Comparison of ENCODE assay signal across 9 cellular contexts in the genomic region with DNA sequence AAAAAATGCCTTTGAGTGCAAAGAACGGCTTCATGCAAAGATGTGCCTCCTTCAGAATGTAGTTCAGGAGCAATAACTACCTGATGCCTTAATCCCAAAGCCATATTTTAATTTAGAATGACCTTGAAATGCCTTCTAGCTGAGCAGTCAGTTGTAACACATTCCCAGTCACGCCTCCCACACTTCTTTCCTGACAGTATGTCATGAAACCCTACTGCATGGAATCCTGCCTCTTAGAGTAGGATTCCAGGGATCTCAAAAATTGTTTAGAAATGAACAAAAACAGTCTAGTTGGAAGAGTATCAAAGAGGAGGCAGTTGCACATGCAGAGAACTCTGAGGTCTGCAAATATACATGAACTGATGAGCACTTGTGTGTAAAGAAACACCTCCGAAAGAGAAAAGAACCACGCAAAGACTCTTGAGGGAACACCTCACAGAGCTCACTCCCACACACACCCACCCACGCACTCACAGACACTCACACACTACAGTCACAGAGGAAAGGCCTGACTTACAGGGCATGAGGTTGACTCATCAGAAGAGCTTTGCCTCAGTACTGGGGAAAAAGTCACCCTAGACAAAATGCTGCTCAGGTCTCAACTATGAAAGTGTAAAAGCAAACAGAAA.
DNase-seq lines count a peak whose midpoint lies in the region; ATAC-seq lines count a peak whose summit lies in the region.
"Had no signal": no experiment of that assay in that cellular context is flagged by ENCODE, and none has a peak within 500 bp of the region (broad histone marks: within the 10 kb centered on the region; RNA-seq: fewer than 3 reads in every experiment).

No MANE protein-coding gene starts in this region.

- intact Hi-C loops in sciatic nerve (cut with DNase I) = no loop called here

- peak; percentile 74 for DNase-seq in activated CD8-positive, alpha-beta memory T cell treated with anti-CD3 and anti-CD28 coated beads, Interleukin-2, amount 50 U/mL, for 48 hours
- peak; percentile 16 for DNase-seq in inferior parietal cortex (ENCODE audit: extremely low spot score)
- DNase-seq in stimulated activated CD8-positive, alpha-beta memory T cell treated with anti-CD3 and anti-CD28 coated beads, Interleukin-7, amount 100 ng/mL, for 24 hours (ENCODE audit: low read depth) = peak; percentile 62
- DNase-seq in sciatic nerve (ENCODE audit: low spot score) = no peak
- no peak for DNase-seq in ecto neural progenitor cell (ENCODE audit: low spot score)
- DNase-seq: H9 had no signal

- ATAC-seq in HG03565 (IDR thresholded peaks at IDR 0.05; ENCODE audit: unreplicated experiment) = peak; percentile 70
- no peak for ATAC-seq in GM19023 (IDR thresholded peaks at IDR 0.05; ENCODE audit: unreplicated experiment)
- no peak for ATAC-seq in sciatic nerve
- ATAC-seq: WTC11 had no signal

Comparison
In these comparisons a context has a peak if more than half of its experiments do, and no peak if none do; other contexts are left out.
1. DNase-seq: peak in activated CD8-positive, alpha-beta memory T cell treated with anti-CD3 and anti-CD28 coated beads, Interleukin-2, amount 50 U/mL, for 48 hours (single experiment), inferior parietal cortex (single experiment) and stimulated activated CD8-positive, alpha-beta memory T cell treated with anti-CD3 and anti-CD28 coated beads, Interleukin-7, amount 100 ng/mL, for 24 hours (single experiment); none in sciatic nerve (single experiment) and ecto neural progenitor cell (single experiment).